8 cellular contexts compared by ENCODE assay signal in the genomic region with DNA sequence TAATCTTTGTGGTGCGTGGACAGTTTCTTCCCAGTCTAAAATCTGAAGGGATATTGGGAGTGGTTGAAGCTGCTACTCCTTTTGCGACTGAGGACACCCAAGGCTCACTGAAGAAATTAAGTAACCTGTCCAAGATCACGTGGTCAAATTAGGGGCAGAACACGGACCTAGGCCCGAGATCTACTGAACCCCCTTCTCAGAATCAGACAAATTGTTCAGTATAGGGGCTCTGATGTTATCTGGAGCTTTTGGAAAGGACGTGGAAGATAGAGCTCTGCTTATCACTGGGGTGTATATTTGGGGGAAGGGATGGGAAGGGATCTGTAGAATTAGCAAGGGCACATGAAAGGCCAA. TPM values are rescaled to one million over a fixed set of nuclear protein-coding genes. Genes with fewer than 3 reads are reported as not detected.
DNase-seq lines count a peak whose midpoint lies in the region; ATAC-seq and TF ChIP-seq lines count a peak whose summit lies in the region.

No MANE protein-coding gene starts in this region.

- peak overlapping the region in 2 of 3 experiments; percentile 6 to 74; a peak in 3 of 7 replicates for H3K27ac Mint-ChIP-seq in H9
- H3K27ac Mint-ChIP-seq in stimulated activated effector memory CD8-positive, alpha-beta T cell treated with anti-CD3 and anti-CD28 coated beads, Interleukin-12 subunit alpha, Interleukin-12 subunit beta, amount 100 ng/mL, for 72 hours, result peak overlapping the region; percentile 91

- ATAC-seq in left ventricle myocardium superior, result peak; percentile 5
- ATAC-seq in stimulated activated effector memory CD8-positive, alpha-beta T cell treated with anti-CD3 and anti-CD28 coated beads, Interleukin-12 subunit alpha, Interleukin-12 subunit beta, amount 100 ng/mL, for 72 hours, result no peak
- no peak for ATAC-seq in HG03196 (IDR thresholded peaks at IDR 0.05; ENCODE audit: unreplicated experiment)
- ATAC-seq in HG03175 (IDR thresholded peaks at IDR 0.05; ENCODE audit: unreplicated experiment), result no peak

- no peak overlapping the region for H4K5ac ChIP-seq in H9 (ENCODE audit: insufficient read length, low read depth, low read length)

- TF ChIP-seq CTCF in H9 (conservative IDR thresholded peaks at IDR 0.05) (no peak; the same call in 2 of the 3 replicates), WI38 (IDR thresholded peaks at IDR 0.05; ENCODE audit: low read depth, low read length) (no peak)

- no peak overlapping the region for H4K8ac ChIP-seq in H9 (replicated peaks; ENCODE audit: insufficient read length, low read depth, low read length)

- no peak overlapping the region for H2BK5ac ChIP-seq in H9 (ENCODE audit: insufficient read length, low read length)

- no peaks in the 10 kb centered on the region; a peak in 1 of 7 replicates for H3K36me3 Mint-ChIP-seq in H9 (ENCODE audit: insufficient read depth in 1 of 3, low read depth in 3 of 3)
- H3K36me3 Mint-ChIP-seq in stimulated activated effector memory CD8-positive, alpha-beta T cell treated with anti-CD3 and anti-CD28 coated beads, Interleukin-12 subunit alpha, Interleukin-12 subunit beta, amount 100 ng/mL, for 72 hours, result peaks cover 10% of the 10 kb centered on the region

- H3K27me3 ChIP-seq in H9 (ENCODE audit: insufficient read depth, low read length), result no peaks in the 10 kb centered on the region

- H2BK12ac ChIP-seq in H9 (ENCODE audit: insufficient read length, low read depth, low read length), result no peak overlapping the region

- no peak overlapping the region for H3K18ac ChIP-seq in H9 (ENCODE audit: insufficient read length, low read depth, low read length)

- no peak overlapping the region for H2BK20ac ChIP-seq in H9 (ENCODE audit: low read depth, low read length, poor library complexity, severe bottlenecking)

- peak overlapping the region; percentile 61 for H3K4me2 ChIP-seq in H9 (ENCODE audit: insufficient read depth, insufficient read length, low read length)

- H3K27me3 Mint-ChIP-seq in H9 (ENCODE audit: low read depth), result no peaks in the 10 kb centered on the region

- no peak overlapping the region for H3K23ac ChIP-seq in H9 (ENCODE audit: insufficient read length, low read depth, low read length)

- no peaks in the 10 kb centered on the region for H3K79me2 ChIP-seq in H9 (ENCODE audit: insufficient read depth, low read length)

- H3K4me3 ChIP-seq in WI38 (ENCODE audit: low read depth, low read length), result peak overlapping the region; percentile 87

- no peaks in the 10 kb centered on the region for H3K9me3 Mint-ChIP-seq in H9
- H3K9me3 Mint-ChIP-seq in stimulated activated effector memory CD8-positive, alpha-beta T cell treated with anti-CD3 and anti-CD28 coated beads, Interleukin-12 subunit alpha, Interleukin-12 subunit beta, amount 100 ng/mL, for 72 hours, result no peaks in the 10 kb centered on the region

- H4K91ac ChIP-seq in H9 (ENCODE audit: insufficient read length, low read depth, low read length), result no peak overlapping the region

- H2AFZ ChIP-seq in H9 (ENCODE audit: low read length), result peak overlapping the region; percentile 35

- H3K9me3 ChIP-seq in H9 (ENCODE audit: control insufficient read depth, low read depth, low read length), result no peaks in the 10 kb centered on the region

- no peaks in the 10 kb centered on the region for H4K20me1 ChIP-seq in H9 (ENCODE audit: control insufficient read depth, insufficient read depth, insufficient read length)

- peak overlapping the region; percentile 85 to 90 for H3K4me3 Mint-ChIP-seq in H9
- H3K4me3 Mint-ChIP-seq in stimulated activated effector memory CD8-positive, alpha-beta T cell treated with anti-CD3 and anti-CD28 coated beads, Interleukin-12 subunit alpha, Interleukin-12 subunit beta, amount 100 ng/mL, for 72 hours, result peak overlapping the region; percentile 91

- intact Hi-C loops in left ventricle myocardium superior (cut with micrococcal nuclease), result no loop called here

- no peak overlapping the region for H3K9ac ChIP-seq in H9 (ENCODE audit: extremely low read depth, insufficient read length, low read length)

- H3K14ac ChIP-seq in H9 (ENCODE audit: insufficient read depth, low read length), result no peak overlapping the region

- no peak overlapping the region for H3T11ph ChIP-seq in H9 (ENCODE audit: low read length)

- H3K79me1 ChIP-seq in H9 (ENCODE audit: insufficient read depth, low read depth, low read length, poor library complexity, severe bottlenecking), result no peaks in the 10 kb centered on the region

- H3K4me1 ChIP-seq in H9 (ENCODE audit: insufficient read depth, low read length), result no peaks in the 10 kb centered on the region

- no peak overlapping the region for H2AK5ac ChIP-seq in H9 (ENCODE audit: insufficient read length, low read length)

- no peak overlapping the region for H2BK120ac ChIP-seq in H9 (ENCODE audit: low read depth, low read length, poor library complexity, severe bottlenecking)

- no peak overlapping the region for H3K27ac ChIP-seq in H9 (ENCODE audit: insufficient read length, low read depth, low read length)

- DNase-seq in H9 (no peak), left ventricle myocardium superior (no peak), kidney tubule cell (ENCODE audit: low spot score) (no peak), T1000 (lab: John Stamatoyannopoulos, UW) (no peak)
- no peak for DNase-seq in stimulated activated effector memory CD8-positive, alpha-beta T cell treated with anti-CD3 and anti-CD28 coated beads, Interleukin-12 subunit alpha, Interleukin-12 subunit beta, amount 100 ng/mL, for 72 hours (ENCODE audit: low spot score in 2 of 2)

- H3K4me1 Mint-ChIP-seq in H9, result peaks cover 8 to 13% of the 10 kb centered on the region in 2 experiments
- H3K4me1 Mint-ChIP-seq in stimulated activated effector memory CD8-positive, alpha-beta T cell treated with anti-CD3 and anti-CD28 coated beads, Interleukin-12 subunit alpha, Interleukin-12 subunit beta, amount 100 ng/mL, for 72 hours, result peaks cover 30% of the 10 kb centered on the region

- no peak overlapping the region for H3K56ac ChIP-seq in H9 (ENCODE audit: insufficient read length, low read depth, low read length)

- peaks cover 4% of the 10 kb centered on the region for H3K23me2 ChIP-seq in H9 (ENCODE audit: insufficient read length, low read depth, low read length, poor library complexity, severe bottlenecking)

- no peak overlapping the region for H2BK15ac ChIP-seq in H9 (ENCODE audit: low read depth, low read length)

- no peak overlapping the region for H3K4ac ChIP-seq in H9 (ENCODE audit: low read depth, low read length)

- WGBS in H9 (ENCODE audit: extremely low coverage, insufficient read length, low lambda C conversion rate), result no CpG with 5 or more reads among the region's 6 CpGs

RNA-seq across cellular contexts. Expression of a gene that starts 0.9 kb away (rescaled TPM):
- total RNA-seq in H9 (2021), result 12.0 and 12.5 TPM in 2 replicates
- total RNA-seq in left ventricle myocardium superior, result 9.3 TPM
